ENCODE assay signal across 9 cellular contexts in the genomic region with DNA sequence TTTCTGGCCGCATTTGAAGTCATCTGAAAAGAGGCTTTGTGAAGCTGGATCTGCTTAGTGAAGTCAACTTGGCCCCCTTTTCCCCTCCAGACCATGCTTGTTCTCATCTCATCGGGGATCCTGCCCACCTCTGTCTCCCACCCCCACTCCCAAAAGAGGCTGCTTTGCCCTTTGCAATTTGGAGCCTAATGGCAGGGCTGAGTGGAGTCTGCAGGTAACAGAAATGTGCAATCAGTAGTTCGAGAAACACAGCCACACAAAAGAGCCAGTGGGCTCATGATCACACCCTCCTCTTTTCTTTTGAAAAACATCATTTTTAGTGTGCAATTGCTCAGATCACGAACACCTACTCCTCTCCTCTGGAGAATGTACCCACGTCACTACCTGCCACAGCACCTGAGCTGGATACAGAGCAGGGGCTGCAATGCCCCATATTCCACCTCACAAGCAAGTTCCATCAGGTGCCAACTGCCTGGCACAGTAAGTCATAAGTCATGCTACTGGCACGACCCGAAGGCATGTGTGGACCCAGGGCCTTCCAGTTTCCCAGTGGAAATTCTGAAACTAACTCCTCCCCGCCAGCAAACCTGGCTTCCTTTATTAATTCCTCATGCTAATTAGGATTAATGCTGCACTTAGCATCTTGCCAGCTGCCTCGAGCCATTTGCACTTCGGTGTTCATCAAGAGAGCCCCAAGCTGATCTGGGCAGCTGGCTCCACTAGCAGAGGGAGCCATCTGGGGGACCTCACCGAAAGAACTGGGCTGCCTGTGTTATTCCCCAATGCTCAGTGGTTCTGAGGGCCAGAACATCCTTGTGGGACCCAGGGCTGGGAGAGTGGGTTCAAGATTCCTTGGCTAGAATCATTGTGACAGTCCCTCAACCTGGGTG. TPM values are rescaled to one million over a fixed set of nuclear protein-coding genes. Genes with fewer than 3 reads are reported as not detected.
DNase-seq lines count a peak whose midpoint lies in the region; ATAC-seq and TF ChIP-seq lines count a peak whose summit lies in the region.
"Had no signal": no experiment of that assay in that cellular context is flagged by ENCODE, and none has a peak within 500 bp of the region (broad histone marks: within the 10 kb centered on the region; RNA-seq: fewer than 3 reads in every experiment).

No MANE protein-coding gene starts in this region.

- H3K27me3 Mint-ChIP-seq in CD4-positive, alpha-beta T cell: peaks cover 73% of the 10 kb centered on the region
- H3K27me3 Mint-ChIP-seq in activated naive CD8-positive, alpha-beta T cell treated with anti-CD3 and anti-CD28 coated beads for 36 hours: peaks cover 89% of the 10 kb centered on the region
- peaks cover 49 to 89% (median 81%) of the 10 kb centered on the region in 3 donors for H3K27me3 Mint-ChIP-seq in naive B cell

- no peaks in the 10 kb centered on the region for H3K36me3 Mint-ChIP-seq in CD4-positive, alpha-beta T cell (ENCODE audit: low read depth)
- no peaks in the 10 kb centered on the region for H3K36me3 Mint-ChIP-seq in activated naive CD8-positive, alpha-beta T cell treated with anti-CD3 and anti-CD28 coated beads for 36 hours
- peaks cover 0 to 8% of the 10 kb centered on the region in 2 donors for H3K36me3 Mint-ChIP-seq in naive B cell

- DNase-seq in CD4-positive, alpha-beta T cell: no peak
- no peak for DNase-seq in activated naive CD8-positive, alpha-beta T cell treated with anti-CD3 and anti-CD28 coated beads for 36 hours
- DNase-seq in naive B cell (no peak), globus pallidus (ENCODE audit: low spot score) (no peak), colonic mucosa (no peak)
- DNase-seq: adrenal gland had no signal

- H3K27ac Mint-ChIP-seq in CD4-positive, alpha-beta T cell: no peak overlapping the region
- no peak overlapping the region for H3K27ac Mint-ChIP-seq in activated naive CD8-positive, alpha-beta T cell treated with anti-CD3 and anti-CD28 coated beads for 36 hours
- peak overlapping the region in 1 of 6 donors; percentile 39 for H3K27ac Mint-ChIP-seq in naive B cell

- H3K4me1 Mint-ChIP-seq in CD4-positive, alpha-beta T cell (ENCODE audit: low read depth): peaks cover 16% of the 10 kb centered on the region
- peaks cover 2% of the 10 kb centered on the region for H3K4me1 Mint-ChIP-seq in activated naive CD8-positive, alpha-beta T cell treated with anti-CD3 and anti-CD28 coated beads for 36 hours
- H3K4me1 Mint-ChIP-seq in naive B cell: peaks cover 8 to 18% (median 10%) of the 10 kb centered on the region in 3 donors

- no peak overlapping the region for H3K9ac ChIP-seq in HUES48 (ENCODE audit: low read depth, low read length)
- H3K9ac ChIP-seq in colonic mucosa (ENCODE audit: low read depth in 2 of 2, low read length in 2 of 2): no peak overlapping the region

- H3K9me3 Mint-ChIP-seq in CD4-positive, alpha-beta T cell: no peaks in the 10 kb centered on the region
- no peaks in the 10 kb centered on the region for H3K9me3 Mint-ChIP-seq in activated naive CD8-positive, alpha-beta T cell treated with anti-CD3 and anti-CD28 coated beads for 36 hours
- peaks cover 0 to 5% (median 3%) of the 10 kb centered on the region in 7 donors for H3K9me3 Mint-ChIP-seq in naive B cell

- H3K27ac ChIP-seq in CD4-positive, alpha-beta T cell (ENCODE audit: low read depth, low read length): no peak overlapping the region
- no peak overlapping the region for H3K27ac ChIP-seq in HUES48 (ENCODE audit: low read depth, low read length)
- H3K27ac ChIP-seq in colonic mucosa: no peak overlapping the region
- H3K27ac ChIP-seq: adrenal gland had no signal

- H3K9me3 ChIP-seq in CD4-positive, alpha-beta T cell (ENCODE audit: control insufficient read depth, low read length): no peaks in the 10 kb centered on the region
- H3K9me3 ChIP-seq in HUES48 (ENCODE audit: control insufficient read depth, insufficient read depth, low read length) (no peaks in the 10 kb centered on the region), colonic mucosa (no peaks in the 10 kb centered on the region)
- H3K9me3 ChIP-seq: adrenal gland had no signal

- no peak for TF ChIP-seq CTCF in CD4-positive, alpha-beta T cell (IDR thresholded peaks at IDR 0.05)
- no peak for TF ChIP-seq CTCF in colonic mucosa (IDR thresholded peaks at IDR 0.05)

- peaks cover 13% of the 10 kb centered on the region for H3K4me1 ChIP-seq in HUES48 (ENCODE audit: control insufficient read depth, insufficient read depth, low read length)
- H3K4me1 ChIP-seq in colonic mucosa: no peaks in the 10 kb centered on the region

- ATAC-seq in CD4-positive, alpha-beta T cell (ENCODE audit: poor library complexity): no peak
- no peak for ATAC-seq in naive B cell (ENCODE audit: low read depth in 2 of 2)
- no peak for ATAC-seq in HG02588 (IDR thresholded peaks at IDR 0.05; ENCODE audit: unreplicated experiment)
- ATAC-seq in HG02678 (IDR thresholded peaks at IDR 0.05; ENCODE audit: unreplicated experiment): no peak

- POLR2A ChIA-PET in CD4-positive, alpha-beta T cell (lab: Charles Lee): no interaction called here

- H3K36me3 ChIP-seq in HUES48 (ENCODE audit: control insufficient read depth, insufficient read depth, low read length) (no peaks in the 10 kb centered on the region), colonic mucosa (no peaks in the 10 kb centered on the region)
- H3K36me3 ChIP-seq: adrenal gland had no signal

- CTCF ChIA-PET in CD4-positive, alpha-beta T cell (lab: Charles Lee): no interaction called here

- H3K4me3 Mint-ChIP-seq in CD4-positive, alpha-beta T cell: peak overlapping the region; percentile 72
- H3K4me3 Mint-ChIP-seq in activated naive CD8-positive, alpha-beta T cell treated with anti-CD3 and anti-CD28 coated beads for 36 hours: peak overlapping the region; percentile 64
- H3K4me3 Mint-ChIP-seq in naive B cell: peak overlapping the region; percentile 43 to 83 (median 70)

- intact Hi-C loops in CD4-positive, alpha-beta T cell (cut with DNase I, micrococcal nuclease): no loop called here
- intact Hi-C loops in colonic mucosa (cut with DNase I): no loop called here

- H3K4me3 ChIP-seq in HUES48 (ENCODE audit: low read depth, low read length) (peak overlapping the region; percentile 77), colonic mucosa (no peak overlapping the region)

- peaks cover 73% of the 10 kb centered on the region for H3K27me3 ChIP-seq in CD4-positive, alpha-beta T cell (ENCODE audit: control insufficient read depth, insufficient read depth, low read length)
- peaks cover 54% of the 10 kb centered on the region for H3K27me3 ChIP-seq in HUES48 (ENCODE audit: control insufficient read depth, insufficient read depth, low read length)
- peaks cover 38% of the 10 kb centered on the region for H3K27me3 ChIP-seq in colonic mucosa

RNA-seq across cellular contexts. Expression of gene CACNG4, which starts 2.3 kb away (rescaled TPM):
- total RNA-seq in CD4-positive, alpha-beta T cell: not detected
- total RNA-seq in activated naive CD8-positive, alpha-beta T cell treated with anti-CD3 and anti-CD28 coated beads for 36 hours: not detected
- polyA plus RNA-seq in naive B cell (ENCODE audit: low read depth in 6 of 6): not detected
- under 1 TPM; 0.20 to 0.35 TPM for total RNA-seq in colonic mucosa
